In the genomic region with DNA sequence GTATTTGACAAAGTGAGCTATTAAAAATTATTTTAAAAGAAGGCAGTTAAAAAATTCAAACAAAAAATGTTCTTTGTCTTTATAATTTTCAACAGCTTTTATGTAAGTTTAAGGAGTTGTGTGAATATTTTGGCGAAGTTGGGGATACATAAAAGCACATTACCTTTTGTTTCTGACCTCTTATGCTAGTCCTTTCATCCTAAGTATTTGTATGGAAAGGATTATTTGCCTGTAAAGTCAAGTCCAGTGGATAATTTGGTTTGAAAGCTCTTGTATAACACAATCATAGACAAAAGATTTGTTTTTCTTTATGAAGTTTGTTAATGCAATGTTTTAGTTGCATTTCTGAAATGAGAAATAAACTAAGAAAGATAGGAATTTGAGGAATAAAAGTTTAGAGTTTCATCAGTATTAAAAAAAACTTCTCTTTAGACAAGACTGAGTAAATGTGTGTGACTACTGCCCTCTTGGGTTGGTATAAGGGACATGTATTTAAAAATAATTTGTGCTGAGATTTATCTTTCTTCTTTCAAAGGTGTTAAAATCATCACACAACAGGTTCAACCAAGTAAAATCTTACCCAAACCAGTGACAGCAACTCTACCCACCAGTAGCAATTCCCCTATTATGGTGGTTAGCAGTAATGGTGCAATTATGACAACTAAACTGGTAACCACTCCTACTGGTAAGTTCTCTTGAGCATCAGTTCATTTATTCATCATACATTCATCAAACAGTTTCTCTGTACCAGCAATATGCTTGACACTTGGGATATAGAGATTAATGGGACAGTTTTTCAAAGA, we compare ENCODE assay signal across 8 cellular contexts.
DNase-seq lines count a peak whose midpoint lies in the region; ATAC-seq and TF ChIP-seq lines count a peak whose summit lies in the region.

No MANE protein-coding gene starts in this region.

- ATAC-seq in GM18505 (IDR thresholded peaks at IDR 0.05; ENCODE audit: unreplicated experiment): no peak
- ATAC-seq in HG03432 (IDR thresholded peaks at IDR 0.05; ENCODE audit: unreplicated experiment): no peak
- no peak for ATAC-seq in GM18909 (IDR thresholded peaks at IDR 0.05; ENCODE audit: poor library complexity, unreplicated experiment)

- TF ChIP-seq CTCF in Loucy (conservative IDR thresholded peaks at IDR 0.05; ENCODE audit: low read length) (peak; percentile 61), mammary epithelial cell (conservative IDR thresholded peaks at IDR 0.05 in 1 of 2, IDR thresholded peaks at IDR 0.05 in 1 of 2; ENCODE audit: extremely low read depth in 1 of 2, insufficient read depth in 1 of 2, low read depth in 1 of 2, low read length in 2 of 2) (peak; percentile 27 to 44)

- H3K4me3 ChIP-seq in Loucy (ENCODE audit: low read length, poor library complexity, severe bottlenecking) (no peak overlapping the region), mammary epithelial cell (replicated peaks in 1 of 3; ENCODE audit: insufficient read depth in 1 of 3, low read depth in 2 of 3, low read length in 3 of 3) (no peak overlapping the region)

- H3K4me2 ChIP-seq in Loucy (ENCODE audit: low read depth, low read length, poor library complexity, severe bottlenecking) (no peak overlapping the region), mammary epithelial cell (ENCODE audit: insufficient read depth, low read depth, low read length) (no peak overlapping the region)

- WGBS in mammary epithelial cell (ENCODE audit: low coverage, missing lambda C conversion rate): 42% methylated on average over 1 of the region's 1 CpG

- no peaks in the 10 kb centered on the region for H3K9me3 ChIP-seq in Loucy (ENCODE audit: insufficient read depth, low read depth, low read length)
- no peaks in the 10 kb centered on the region for H3K9me3 ChIP-seq in mammary epithelial cell (replicated peaks; ENCODE audit: insufficient read depth, low read length)

- H2AFZ ChIP-seq in Loucy (ENCODE audit: low read length) (no peak overlapping the region), mammary epithelial cell (ENCODE audit: low read depth, low read length) (no peak overlapping the region)

- peaks cover 31% of the 10 kb centered on the region; the same call in 1 of the 2 replicates for H3K36me3 ChIP-seq in Loucy (ENCODE audit: insufficient read depth, low read length)
- H3K36me3 ChIP-seq in mammary epithelial cell (ENCODE audit: insufficient read depth, low read length): no peaks in the 10 kb centered on the region

- no peaks in the 10 kb centered on the region for H3K9me2 ChIP-seq in Loucy (replicated peaks; ENCODE audit: low read depth, low read length)

- no peaks in the 10 kb centered on the region for H3F3A ChIP-seq in Loucy (ENCODE audit: low read depth)

- dilution Hi-C loops in mammary epithelial cell (cut with HindIII; ENCODE audit: low sequenced_read_pairs): no loop called here

- H3K27me3 ChIP-seq in Loucy (ENCODE audit: insufficient read depth, low read length, poor library complexity, severe bottlenecking) (no peaks in the 10 kb centered on the region), mammary epithelial cell (ENCODE audit: insufficient read depth, low read length) (no peaks in the 10 kb centered on the region)

- intact Hi-C loops in mammary epithelial cell (cut with micrococcal nuclease): loop anchor here (1.0 to 2.0 kb wide), 2 partner anchors 194 to 306 kb away; no protein-coding TSS in a partner anchor

- no TSS peak for BruUV-seq in mammary epithelial cell (replicated peaks; lab: Mats Ljungman, UMichigan)

- no peak for TF ChIP-seq POLR2A in GM18505 (IDR thresholded peaks at IDR 0.05; ENCODE audit: borderline replicate concordance, extremely low read depth, insufficient read depth, insufficient read length)

- no peak overlapping the region for H3K27ac ChIP-seq in mammary epithelial cell (ENCODE audit: insufficient read depth, low read depth, low read length)

- H4K20me1 ChIP-seq in Loucy (ENCODE audit: insufficient read depth, low read length, poor library complexity, severe bottlenecking) (no peaks in the 10 kb centered on the region), mammary epithelial cell (ENCODE audit: insufficient read depth, low read length) (no peaks in the 10 kb centered on the region)

- H3K9ac ChIP-seq in Loucy (ENCODE audit: low read depth, low read length, poor library complexity, severe bottlenecking) (no peak overlapping the region), mammary epithelial cell (ENCODE audit: insufficient read depth, low read length) (no peak overlapping the region)

- no peaks in the 10 kb centered on the region for H3K79me2 ChIP-seq in Loucy (ENCODE audit: insufficient read depth, low read length)
- H3K79me2 ChIP-seq in mammary epithelial cell (ENCODE audit: insufficient read depth, low read length): no peaks in the 10 kb centered on the region

- in situ Hi-C loops in mammary epithelial cell (cut with MboI; ENCODE audit: low sequenced_read_pairs in 2 of 2): no loop called here

- no peaks in the 10 kb centered on the region for H3K4me1 ChIP-seq in Loucy (ENCODE audit: insufficient read depth, low read length, poor library complexity, severe bottlenecking)
- H3K4me1 ChIP-seq in mammary epithelial cell (ENCODE audit: insufficient read depth, low read length): no peaks in the 10 kb centered on the region

- CTCF ChIA-PET in mammary epithelial cell (lab: Charles Lee; ENCODE audit: low non-redundant PET): interaction anchor here (0.5 kb wide), 1 partner anchor 181 kb away, joined by 5 read pairs; no protein-coding TSS in a partner anchor

- peak; percentile 2 for DNase-seq in DMS153 (lab: John Stamatoyannopoulos, UW)
- DNase-seq in mammary epithelial cell: peak; percentile 3
- peak; percentile 22 for DNase-seq in myocyte (ENCODE audit: low read depth)
- DNase-seq in GF-D8 (lab: John Stamatoyannopoulos, UW): no peak
